In the genomic region with DNA sequence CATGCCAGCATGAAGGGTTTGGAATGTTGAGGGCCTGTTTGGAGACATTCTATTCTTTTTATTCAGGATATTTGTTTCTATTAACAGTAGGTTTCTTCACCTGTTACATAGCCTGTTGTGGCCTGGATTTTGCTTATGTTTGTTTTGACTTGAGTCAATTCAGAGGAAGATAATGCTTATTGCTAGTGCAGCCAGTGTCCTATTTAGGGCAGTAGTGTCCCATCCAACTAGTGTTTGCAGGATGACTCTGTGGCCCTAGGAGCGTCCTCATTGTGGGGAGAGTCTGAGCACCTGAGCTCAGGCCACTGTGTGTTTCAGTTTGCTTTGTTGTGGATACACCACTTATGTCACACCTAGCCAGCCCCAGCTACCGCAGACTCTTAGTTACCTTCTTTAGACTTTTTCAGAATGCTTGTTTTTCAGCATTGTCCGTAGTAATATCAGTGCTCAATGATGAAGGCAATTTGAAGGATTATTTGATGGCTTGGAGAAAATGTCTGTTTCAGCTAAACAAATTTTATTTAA, we compare ENCODE assay signal across 2 cellular contexts.
TF ChIP-seq lines count a peak whose summit lies in the region.

No MANE protein-coding gene starts in this region.

TF ChIP-seq in HEK293, 187 proteins besides CTCF, POLR2A, EP300 and RAD21:
- TF ChIP-seq, protein P1, sequence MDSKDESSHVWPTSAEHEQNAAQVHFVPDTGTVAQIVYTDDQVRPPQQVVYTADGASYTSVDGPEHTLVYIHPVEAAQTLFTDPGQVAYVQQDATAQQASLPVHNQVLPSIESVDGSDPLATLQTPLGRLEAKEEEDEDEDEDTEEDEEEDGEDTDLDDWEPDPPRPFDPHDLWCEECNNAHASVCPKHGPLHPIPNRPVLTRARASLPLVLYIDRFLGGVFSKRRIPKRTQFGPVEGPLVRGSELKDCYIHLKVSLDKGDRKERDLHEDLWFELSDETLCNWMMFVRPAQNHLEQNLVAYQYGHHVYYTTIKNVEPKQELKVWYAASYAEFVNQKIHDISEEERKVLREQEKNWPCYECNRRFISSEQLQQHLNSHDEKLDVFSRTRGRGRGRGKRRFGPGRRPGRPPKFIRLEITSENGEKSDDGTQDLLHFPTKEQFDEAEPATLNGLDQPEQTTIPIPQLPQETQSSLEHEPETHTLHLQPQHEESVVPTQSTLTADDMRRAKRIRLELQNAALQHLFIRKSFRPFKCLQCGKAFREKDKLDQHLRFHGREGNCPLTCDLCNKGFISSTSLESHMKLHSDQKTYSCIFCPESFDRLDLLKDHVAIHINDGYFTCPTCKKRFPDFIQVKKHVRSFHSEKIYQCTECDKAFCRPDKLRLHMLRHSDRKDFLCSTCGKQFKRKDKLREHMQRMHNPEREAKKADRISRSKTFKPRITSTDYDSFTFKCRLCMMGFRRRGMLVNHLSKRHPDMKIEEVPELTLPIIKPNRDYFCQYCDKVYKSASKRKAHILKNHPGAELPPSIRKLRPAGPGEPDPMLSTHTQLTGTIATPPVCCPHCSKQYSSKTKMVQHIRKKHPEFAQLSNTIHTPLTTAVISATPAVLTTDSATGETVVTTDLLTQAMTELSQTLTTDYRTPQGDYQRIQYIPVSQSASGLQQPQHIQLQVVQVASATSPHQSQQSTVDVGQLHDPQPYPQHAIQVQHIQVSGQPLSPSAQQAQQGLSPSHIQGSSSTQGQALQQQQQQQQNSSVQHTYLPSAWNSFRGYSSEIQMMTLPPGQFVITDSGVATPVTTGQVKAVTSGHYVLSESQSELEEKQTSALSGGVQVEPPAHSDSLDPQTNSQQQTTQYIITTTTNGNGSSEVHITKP (tag by site-specific recombination; IDR thresholded peaks at IDR 0.05) = no peak
- no peak for TF ChIP-seq ZNF302 (tag by site-specific recombination; IDR thresholded peaks at IDR 0.05; ENCODE audit: low read depth)
- TF ChIP-seq OVOL3 (tag by site-specific recombination; IDR thresholded peaks at IDR 0.05) = no peak
- TF ChIP-seq SCRT2 (tag by site-specific recombination; IDR thresholded peaks at IDR 0.05) = 0 out of 2 replicates have a peak, but pooled peaks have one; percentile 36
- no peak for TF ChIP-seq ZNF544 (tag by site-specific recombination; IDR thresholded peaks at IDR 0.05)
- TF ChIP-seq ZNF645 (tag by site-specific recombination; IDR thresholded peaks at IDR 0.05) = no peak

TF ChIP-seq in GM12878, 131 proteins besides CTCF, POLR2A, EP300 and RAD21 (continued from another document):
- no peak for TF ChIP-seq E4F1 (IDR thresholded peaks at IDR 0.05; ENCODE audit: borderline replicate concordance, partially characterized antibody)
- no peak for TF ChIP-seq EED (IDR thresholded peaks at IDR 0.05; ENCODE audit: low read depth)
- TF ChIP-seq, protein P2, sequence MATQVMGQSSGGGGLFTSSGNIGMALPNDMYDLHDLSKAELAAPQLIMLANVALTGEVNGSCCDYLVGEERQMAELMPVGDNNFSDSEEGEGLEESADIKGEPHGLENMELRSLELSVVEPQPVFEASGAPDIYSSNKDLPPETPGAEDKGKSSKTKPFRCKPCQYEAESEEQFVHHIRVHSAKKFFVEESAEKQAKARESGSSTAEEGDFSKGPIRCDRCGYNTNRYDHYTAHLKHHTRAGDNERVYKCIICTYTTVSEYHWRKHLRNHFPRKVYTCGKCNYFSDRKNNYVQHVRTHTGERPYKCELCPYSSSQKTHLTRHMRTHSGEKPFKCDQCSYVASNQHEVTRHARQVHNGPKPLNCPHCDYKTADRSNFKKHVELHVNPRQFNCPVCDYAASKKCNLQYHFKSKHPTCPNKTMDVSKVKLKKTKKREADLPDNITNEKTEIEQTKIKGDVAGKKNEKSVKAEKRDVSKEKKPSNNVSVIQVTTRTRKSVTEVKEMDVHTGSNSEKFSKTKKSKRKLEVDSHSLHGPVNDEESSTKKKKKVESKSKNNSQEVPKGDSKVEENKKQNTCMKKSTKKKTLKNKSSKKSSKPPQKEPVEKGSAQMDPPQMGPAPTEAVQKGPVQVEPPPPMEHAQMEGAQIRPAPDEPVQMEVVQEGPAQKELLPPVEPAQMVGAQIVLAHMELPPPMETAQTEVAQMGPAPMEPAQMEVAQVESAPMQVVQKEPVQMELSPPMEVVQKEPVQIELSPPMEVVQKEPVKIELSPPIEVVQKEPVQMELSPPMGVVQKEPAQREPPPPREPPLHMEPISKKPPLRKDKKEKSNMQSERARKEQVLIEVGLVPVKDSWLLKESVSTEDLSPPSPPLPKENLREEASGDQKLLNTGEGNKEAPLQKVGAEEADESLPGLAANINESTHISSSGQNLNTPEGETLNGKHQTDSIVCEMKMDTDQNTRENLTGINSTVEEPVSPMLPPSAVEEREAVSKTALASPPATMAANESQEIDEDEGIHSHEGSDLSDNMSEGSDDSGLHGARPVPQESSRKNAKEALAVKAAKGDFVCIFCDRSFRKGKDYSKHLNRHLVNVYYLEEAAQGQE (IDR thresholded peaks at IDR 0.05; ENCODE audit: low read depth, low read length) = no peak
- TF ChIP-seq, protein P3, sequence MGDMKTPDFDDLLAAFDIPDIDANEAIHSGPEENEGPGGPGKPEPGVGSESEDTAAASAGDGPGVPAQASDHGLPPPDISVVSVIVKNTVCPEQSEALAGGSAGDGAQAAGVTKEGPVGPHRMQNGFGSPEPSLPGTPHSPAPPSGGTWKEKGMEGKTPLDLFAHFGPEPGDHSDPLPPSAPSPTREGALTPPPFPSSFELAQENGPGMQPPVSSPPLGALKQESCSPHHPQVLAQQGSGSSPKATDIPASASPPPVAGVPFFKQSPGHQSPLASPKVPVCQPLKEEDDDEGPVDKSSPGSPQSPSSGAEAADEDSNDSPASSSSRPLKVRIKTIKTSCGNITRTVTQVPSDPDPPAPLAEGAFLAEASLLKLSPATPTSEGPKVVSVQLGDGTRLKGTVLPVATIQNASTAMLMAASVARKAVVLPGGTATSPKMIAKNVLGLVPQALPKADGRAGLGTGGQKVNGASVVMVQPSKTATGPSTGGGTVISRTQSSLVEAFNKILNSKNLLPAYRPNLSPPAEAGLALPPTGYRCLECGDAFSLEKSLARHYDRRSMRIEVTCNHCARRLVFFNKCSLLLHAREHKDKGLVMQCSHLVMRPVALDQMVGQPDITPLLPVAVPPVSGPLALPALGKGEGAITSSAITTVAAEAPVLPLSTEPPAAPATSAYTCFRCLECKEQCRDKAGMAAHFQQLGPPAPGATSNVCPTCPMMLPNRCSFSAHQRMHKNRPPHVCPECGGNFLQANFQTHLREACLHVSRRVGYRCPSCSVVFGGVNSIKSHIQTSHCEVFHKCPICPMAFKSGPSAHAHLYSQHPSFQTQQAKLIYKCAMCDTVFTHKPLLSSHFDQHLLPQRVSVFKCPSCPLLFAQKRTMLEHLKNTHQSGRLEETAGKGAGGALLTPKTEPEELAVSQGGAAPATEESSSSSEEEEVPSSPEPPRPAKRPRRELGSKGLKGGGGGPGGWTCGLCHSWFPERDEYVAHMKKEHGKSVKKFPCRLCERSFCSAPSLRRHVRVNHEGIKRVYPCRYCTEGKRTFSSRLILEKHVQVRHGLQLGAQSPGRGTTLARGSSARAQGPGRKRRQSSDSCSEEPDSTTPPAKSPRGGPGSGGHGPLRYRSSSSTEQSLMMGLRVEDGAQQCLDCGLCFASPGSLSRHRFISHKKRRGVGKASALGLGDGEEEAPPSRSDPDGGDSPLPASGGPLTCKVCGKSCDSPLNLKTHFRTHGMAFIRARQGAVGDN (IDR thresholded peaks at IDR 0.05) = no peak
- TF ChIP-seq NR2F1 (conservative IDR thresholded peaks at IDR 0.05) = peak; percentile 43; the same call in 1 of the 2 replicates
- 0 out of 2 replicates have a peak, but pooled peaks have one; percentile 15 for TF ChIP-seq NBN (IDR thresholded peaks at IDR 0.05)
- TF ChIP-seq ATF7 (IDR thresholded peaks at IDR 0.05; ENCODE audit: low read depth) = peak; percentile 61; the same call in 1 of the 2 replicates
